ENCODE assay signal across 12 cellular contexts in genomic region chr5:25119654-25120053, GRCh38.
A peak's percentile ranks its signal among the peaks of the same experiment; 100 is the strongest.
DNase-seq lines count a peak whose midpoint lies in the region; ATAC-seq and TF ChIP-seq lines count a peak whose summit lies in the region.
"Had no signal": no experiment of that assay in that cellular context is flagged by ENCODE, and none has a peak within 500 bp of the region (broad histone marks: within the 10 kb centered on the region; RNA-seq: fewer than 3 reads in every experiment).

No MANE protein-coding gene starts in this region.

- peaks cover 2% of the 10 kb centered on the region for H3K27me3 Mint-ChIP-seq in chondrocyte (ENCODE audit: low read depth)
- H3K27me3 Mint-ChIP-seq: naive thymus-derived CD4-positive, alpha-beta T cell; T-helper 17 cell had no signal

- H3K36me3 Mint-ChIP-seq in chondrocyte (ENCODE audit: low read depth) = no peaks in the 10 kb centered on the region
- H3K36me3 Mint-ChIP-seq: CD8-positive, alpha-beta T cell had no signal

- H3K4me1 Mint-ChIP-seq in chondrocyte (ENCODE audit: low read depth) = no peaks in the 10 kb centered on the region
- H3K4me1 Mint-ChIP-seq: naive thymus-derived CD4-positive, alpha-beta T cell; T-helper 17 cell had no signal

- no peak overlapping the region for H3K4me3 Mint-ChIP-seq in chondrocyte (ENCODE audit: unreplicated experiment)
- H3K4me3 Mint-ChIP-seq: CD8-positive, alpha-beta T cell; naive thymus-derived CD4-positive, alpha-beta T cell; T-helper 17 cell had no signal

- peak; percentile 66 for TF ChIP-seq CTCF in chondrocyte (IDR thresholded peaks at IDR 0.05)

- H3K27ac Mint-ChIP-seq in chondrocyte (ENCODE audit: unreplicated experiment) = no peak overlapping the region
- H3K27ac Mint-ChIP-seq: CD8-positive, alpha-beta T cell; naive thymus-derived CD4-positive, alpha-beta T cell; T-helper 17 cell had no signal

- ATAC-seq in GM18867 (IDR thresholded peaks at IDR 0.05; ENCODE audit: unreplicated experiment) (peak; percentile 48), HG03442 (IDR thresholded peaks at IDR 0.05; ENCODE audit: unreplicated experiment) (no peak), HG02884 (IDR thresholded peaks at IDR 0.05; ENCODE audit: unreplicated experiment) (no peak)
- ATAC-seq: CD8-positive, alpha-beta T cell; naive thymus-derived CD4-positive, alpha-beta T cell; T-helper 17 cell had no signal

- no peaks in the 10 kb centered on the region for H3K9me3 Mint-ChIP-seq in chondrocyte (ENCODE audit: low read depth)

- DNase-seq in 8988T (peak; percentile 24), NCI-H526 treated with DMSO at 0.1 percent for 48 hours (lab: John Stamatoyannopoulos, UW) (peak; percentile 33), chondrocyte (ENCODE audit: low spot score) (no peak)
- no peak for DNase-seq in stimulated activated CD4-positive, alpha-beta T cell treated with anti-CD3 and anti-CD28 coated beads, Interleukin-2, amount 100 ng/mL, for 48 hours
- no peak for DNase-seq in activated CD4-positive, alpha-beta T cell treated with anti-CD3 and anti-CD28 coated beads, Interleukin-2, amount 50 U/mL, for 1 hour
- DNase-seq: CD8-positive, alpha-beta T cell; cortex of kidney; naive thymus-derived CD4-positive, alpha-beta T cell; T-helper 17 cell had no signal

Comparison
In these comparisons a context has a peak if more than half of its experiments do, and no peak if none do; other contexts are left out.
1. DNase-seq: peak in 8988T (single experiment) and NCI-H526 treated with DMSO at 0.1 percent for 48 hours (single experiment); none in chondrocyte (single experiment), stimulated activated CD4-positive, alpha-beta T cell treated with anti-CD3 and anti-CD28 coated beads, Interleukin-2, amount 100 ng/mL, for 48 hours (0 of 2) and activated CD4-positive, alpha-beta T cell treated with anti-CD3 and anti-CD28 coated beads, Interleukin-2, amount 50 U/mL, for 1 hour (single experiment).